ENCODE assay signal across 11 cellular contexts in genomic region chr7:22859676-22860290, GRCh38. TPM values are rescaled to one million over a fixed set of nuclear protein-coding genes. Genes with fewer than 3 reads are reported as not detected.
DNase-seq lines count a peak whose midpoint lies in the region; TF ChIP-seq lines count a peak whose summit lies in the region.
"Had no signal": no experiment of that assay in that cellular context is flagged by ENCODE, and none has a peak within 500 bp of the region (broad histone marks: within the 10 kb centered on the region; RNA-seq: fewer than 3 reads in every experiment).

No MANE protein-coding gene starts in this region.

- WGBS in sigmoid colon, 2 donors: 89% methylated on average over 4 of the region's 4 CpGs

- peak overlapping the region; percentile 100 for H3K27ac Mint-ChIP-seq in HFFc6

- no peaks in the 10 kb centered on the region for H3K9me3 ChIP-seq in sigmoid colon

- H3K36me3 ChIP-seq in sigmoid colon: peaks cover 0 to 21% (median 2%) of the 10 kb centered on the region in 4 donors

- H3K4me3 Mint-ChIP-seq in HFFc6: peak overlapping the region; percentile 45

- intact Hi-C loops in sigmoid colon (cut with DNase I): loop anchor here (10.0 kb wide), 4 partner anchors 195 to 615 kb away; partner anchors contain the start of genes IGF2BP3 and KLHL7

- peaks cover 0 to 51% (median 39%) of the 10 kb centered on the region in 4 donors for H3K4me1 ChIP-seq in sigmoid colon

- peaks cover 67% of the 10 kb centered on the region for H3K36me3 Mint-ChIP-seq in HFFc6 (ENCODE audit: low read depth)

- TF ChIP-seq POLR2A in sigmoid colon (IDR thresholded peaks at IDR 0.05): no peak

- peaks cover 80% of the 10 kb centered on the region for H3K4me1 Mint-ChIP-seq in HFFc6 (ENCODE audit: low read depth)

- no peaks in the 10 kb centered on the region for H3K9me3 Mint-ChIP-seq in HFFc6

- TF ChIP-seq EP300 in sigmoid colon (IDR thresholded peaks at IDR 0.05): no peak

- H3K27me3 ChIP-seq in sigmoid colon: no peaks in the 10 kb centered on the region

- no peak for DNase-seq in HFFc6
- DNase-seq in RPMI7951 (ENCODE audit: low read depth): peak; percentile 46
- peak; percentile 41 for DNase-seq in dermis blood vessel endothelial cell
- DNase-seq in sigmoid colon: no peak
- DNase-seq in GM10266 (ENCODE audit: extremely low spot score): no peak
- DNase-seq in occipital lobe (lab: John Stamatoyannopoulos, UW): no peak
- no peak for DNase-seq in kidney glomerular epithelial cell (lab: John Stamatoyannopoulos, UW)
- no peak for DNase-seq in retina
- DNase-seq: activated CD8-positive, alpha-beta memory T cell treated with anti-CD3 and anti-CD28 coated beads for 24 hours; kidney; NCI-H1092 treated with DMSO at 0.1 percent for 48 hours had no signal

- TF ChIP-seq CTCF in HFFc6 (IDR thresholded peaks at IDR 0.05) (no peak), sigmoid colon (IDR thresholded peaks at IDR 0.05) (no peak), GM10266 (IDR thresholded peaks at IDR 0.05; ENCODE audit: control insufficient read depth, insufficient read depth, low read depth, missing control alignments) (no peak)

- H3K27me3 Mint-ChIP-seq in HFFc6 (ENCODE audit: insufficient read depth): peaks cover 19% of the 10 kb centered on the region

- no peak overlapping the region for H3K4me3 ChIP-seq in sigmoid colon

- H3K27ac ChIP-seq in sigmoid colon: peak overlapping the region; percentile 44 to 98 (median 86)

RNA-seq across cellular contexts. Expression of gene TOMM7, which starts 37.1 kb away (rescaled TPM):
- 100 to 1,000 TPM; 234 to 372 (median 324) TPM for total RNA-seq in HFFc6 (2021; fragmentation: NEBNext Ultra II Directional; extraction: Animal tissue kit (Norgen Biotek cat#: 25700))
- total RNA-seq in RPMI7951 (2014; rRNA removed; shearing (Covaris generic)): 356 and 425 TPM in 2 replicates
- total RNA-seq in dermis blood vessel endothelial cell (69.8 and 111 TPM in 2 replicates), sigmoid colon (100 to 1,000 TPM; 148 to 341 (median 277) TPM), occipital lobe (194 TPM)
- polyA plus RNA-seq in sigmoid colon: 100 to 1,000 TPM; 324 to 625 (median 452) TPM

Comparison
In these comparisons a context has a peak if more than half of its experiments do, and no peak if none do; other contexts are left out.
1. DNase-seq: peak in RPMI7951 (single experiment) and dermis blood vessel endothelial cell (single experiment); none in HFFc6 (single experiment), sigmoid colon (single experiment), GM10266 (single experiment), occipital lobe (single experiment), kidney glomerular epithelial cell (single experiment) and retina (single experiment).